24 cellular contexts compared by ENCODE assay signal in the genomic region with DNA sequence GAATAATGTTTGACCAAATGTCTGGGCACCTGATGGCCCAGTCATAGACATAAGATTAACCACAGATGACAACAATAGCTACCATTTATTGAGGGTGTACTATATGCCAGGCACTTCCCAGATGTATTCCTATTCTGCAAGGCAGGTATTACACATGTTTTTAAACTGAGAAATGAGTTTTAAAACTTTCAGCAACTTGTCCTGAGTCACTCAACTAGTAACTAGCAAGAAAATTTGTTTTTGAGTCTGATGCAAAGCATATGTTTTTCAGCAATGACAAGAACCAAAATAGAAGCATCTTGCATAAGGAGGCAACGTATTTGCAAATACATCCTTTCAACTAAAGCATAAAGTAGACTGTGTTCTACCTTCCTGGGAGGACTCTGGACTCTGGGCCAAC. TPM values are rescaled to one million over a fixed set of nuclear protein-coding genes. Genes with fewer than 3 reads are reported as not detected.
"Had no signal": no experiment of that assay in that cellular context is flagged by ENCODE, and none has a peak within 500 bp of the region (broad histone marks: within the 10 kb centered on the region; RNA-seq: fewer than 3 reads in every experiment).

No MANE protein-coding gene starts in this region.

- H3K4me1 Mint-ChIP-seq: memory B cell, mesothelial cell of epicardium, natural killer cell had no signal

- H3K4me3 Mint-ChIP-seq: memory B cell; mesothelial cell of epicardium; natural killer cell; neural crest cell; stimulated activated memory B cell treated with anti-CD40 and anti-IgM and Interleukin-4, amounts not matched to agents 10 μg/mL and 1 μg/mL and 100 μg/mL, for 72 hours; stimulated activated naive CD8-positive, alpha-beta T cell treated with anti-CD3 and anti-CD28 coated beads, Interleukin-15, Interleukin-2, amounts not matched to agents 100 ng/mL and 50 ng/mL, for 24 hours had no signal

- DNase-seq: colonic mucosa; dermis blood vessel endothelial cell; erythroblast; foreskin keratinocyte; kidney; left cardiac atrium; left ventricle myocardium inferior; lower lobe of right lung; natural killer cell; ovary; stimulated activated CD4-positive, alpha-beta T cell treated with anti-CD3 and anti-CD28 coated beads, Interleukin-2, amount 100 ng/mL, for 48 hours; tibial artery; upper lobe of left lung; uterus had no signal

- H3K36me3 Mint-ChIP-seq: natural killer cell; stimulated activated memory B cell treated with anti-CD40 and anti-IgM and Interleukin-4, amounts not matched to agents 10 μg/mL and 1 μg/mL and 100 μg/mL, for 72 hours had no signal

- H3K27ac Mint-ChIP-seq: memory B cell; mesothelial cell of epicardium; natural killer cell; stimulated activated memory B cell treated with anti-CD40 and anti-IgM and Interleukin-4, amounts not matched to agents 10 μg/mL and 1 μg/mL and 100 μg/mL, for 72 hours; stimulated activated naive CD8-positive, alpha-beta T cell treated with anti-CD3 and anti-CD28 coated beads, Interleukin-15, Interleukin-2, amounts not matched to agents 100 ng/mL and 50 ng/mL, for 24 hours had no signal

- H3K27me3 Mint-ChIP-seq: memory B cell; stimulated activated memory B cell treated with anti-CD40 and anti-IgM and Interleukin-4, amounts not matched to agents 10 μg/mL and 1 μg/mL and 100 μg/mL, for 72 hours; stimulated activated naive CD8-positive, alpha-beta T cell treated with anti-CD3 and anti-CD28 coated beads, Interleukin-15, Interleukin-2, amounts not matched to agents 100 ng/mL and 50 ng/mL, for 24 hours had no signal

- ATAC-seq: foreskin keratinocyte; left cardiac atrium; lower lobe of right lung; natural killer cell; stimulated activated memory B cell treated with anti-CD40 and anti-IgM and Interleukin-4, amounts not matched to agents 10 μg/mL and 1 μg/mL and 100 μg/mL, for 72 hours had no signal

- H3K9me3 Mint-ChIP-seq: memory B cell; mesothelial cell of epicardium; natural killer cell; neural crest cell; stimulated activated memory B cell treated with anti-CD40 and anti-IgM and Interleukin-4, amounts not matched to agents 10 μg/mL and 1 μg/mL and 100 μg/mL, for 72 hours; stimulated activated naive CD8-positive, alpha-beta T cell treated with anti-CD3 and anti-CD28 coated beads, Interleukin-15, Interleukin-2, amounts not matched to agents 100 ng/mL and 50 ng/mL, for 24 hours had no signal

RNA-seq across cellular contexts. Expression of gene SLC51B, which starts 47.3 kb away (rescaled TPM):
- total RNA-seq: dermis blood vessel endothelial cell, foreskin keratinocyte, left cardiac atrium, left ventricle myocardium inferior, mesothelial cell of epicardium, myocyte, natural killer cell, neural crest cell, posterior vena cava, right atrium auricular region, smooth muscle cell, temporal lobe, uterus had no signal
- polyA plus RNA-seq: foreskin keratinocyte, smooth muscle cell had no signal
